15 cellular contexts compared by ENCODE assay signal in the genomic region with DNA sequence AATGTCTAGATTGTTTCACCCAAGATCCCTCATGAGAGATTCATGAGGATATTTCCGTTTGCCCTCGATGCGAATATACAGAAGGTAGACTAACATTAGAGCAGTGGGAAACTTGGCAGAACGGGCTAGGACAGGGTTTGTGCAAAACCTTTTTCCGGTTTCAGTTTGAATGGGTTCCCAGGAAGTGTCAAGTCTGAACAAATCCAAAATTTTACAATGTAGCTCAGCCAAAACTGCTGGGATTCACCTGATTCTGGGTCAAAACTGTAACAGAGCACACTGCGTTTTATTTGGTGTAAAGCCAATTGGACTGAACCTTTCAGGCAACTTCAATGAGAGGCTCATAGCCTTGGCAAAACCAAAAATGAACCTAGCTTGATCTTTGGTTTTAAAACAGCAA.
DNase-seq lines count a peak whose midpoint lies in the region; ATAC-seq and TF ChIP-seq lines count a peak whose summit lies in the region.
"Had no signal": no experiment of that assay in that cellular context is flagged by ENCODE, and none has a peak within 500 bp of the region (broad histone marks: within the 10 kb centered on the region; RNA-seq: fewer than 3 reads in every experiment).

No MANE protein-coding gene starts in this region.

- peak overlapping the region; percentile 8 for H3K27ac ChIP-seq in left ventricle myocardium inferior (replicated peaks)
- H3K27ac ChIP-seq in thoracic aorta = no peak overlapping the region
- H3K27ac ChIP-seq: BLaER1 treated with 17β-estradiol and CSF1 and Interleukin-3, amounts not matched to agents 10 nM and 100 nM had no signal

- H3K9me3 ChIP-seq in left ventricle myocardium inferior (replicated peaks) (no peaks in the 10 kb centered on the region), thoracic aorta (no peaks in the 10 kb centered on the region)
- H3K9me3 ChIP-seq: BLaER1 treated with 17β-estradiol and CSF1 and Interleukin-3, amounts not matched to agents 10 nM and 100 nM had no signal

- H3K36me3 Mint-ChIP-seq in natural killer cell = no peaks in the 10 kb centered on the region

- no peak overlapping the region for H3K27ac Mint-ChIP-seq in natural killer cell
- H3K27ac Mint-ChIP-seq: CD8-positive, alpha-beta memory T cell had no signal

- no peak for TF ChIP-seq CTCF in left ventricle myocardium inferior (IDR thresholded peaks at IDR 0.05; ENCODE audit: borderline replicate concordance)
- no peak for TF ChIP-seq CTCF in fibroblast of villous mesenchyme (IDR thresholded peaks at IDR 0.05; ENCODE audit: insufficient read depth, low read depth, low read length)
- TF ChIP-seq CTCF in thoracic aorta (IDR thresholded peaks at IDR 0.05) = no peak
- TF ChIP-seq CTCF in natural killer cell (IDR thresholded peaks at IDR 0.05) = no peak

- H3K4me3 ChIP-seq in left ventricle myocardium inferior (no peak overlapping the region), fibroblast of villous mesenchyme (ENCODE audit: low read depth, low read length) (no peak overlapping the region), thoracic aorta (peak overlapping the region; percentile 2)
- H3K4me3 ChIP-seq: BLaER1 treated with 17β-estradiol and CSF1 and Interleukin-3, amounts not matched to agents 10 nM and 100 nM had no signal

- H3K27me3 ChIP-seq in left ventricle myocardium inferior (ENCODE audit: low read depth) (no peaks in the 10 kb centered on the region), thoracic aorta (replicated peaks; ENCODE audit: insufficient read depth) (no peaks in the 10 kb centered on the region)
- H3K27me3 ChIP-seq: BLaER1 treated with 17β-estradiol and CSF1 and Interleukin-3, amounts not matched to agents 10 nM and 100 nM had no signal

- no peak overlapping the region for H3K4me3 Mint-ChIP-seq in natural killer cell
- H3K4me3 Mint-ChIP-seq: CD8-positive, alpha-beta memory T cell had no signal

- ATAC-seq in left cardiac atrium = no peak
- no peak for ATAC-seq in thoracic aorta (ENCODE audit: insufficient number of reproducible peaks, low FRiP score, low read depth)
- no peak for ATAC-seq in HG02884 (IDR thresholded peaks at IDR 0.05; ENCODE audit: unreplicated experiment)
- no peak for ATAC-seq in GM19467 (IDR thresholded peaks at IDR 0.05; ENCODE audit: unreplicated experiment)
- ATAC-seq in natural killer cell = no peak

- no peaks in the 10 kb centered on the region for H3K4me1 Mint-ChIP-seq in natural killer cell
- H3K4me1 Mint-ChIP-seq: CD8-positive, alpha-beta memory T cell had no signal

- DNase-seq in left ventricle myocardium inferior = no peak
- DNase-seq in left cardiac atrium = no peak
- DNase-seq in fibroblast of villous mesenchyme (ENCODE audit: low read depth) = peak; percentile 12
- DNase-seq in midbrain (lab: John Stamatoyannopoulos, UW) = peak; percentile 56
- no peak for DNase-seq in thoracic aorta (ENCODE audit: low spot score)
- DNase-seq in natural killer cell = no peak
- DNase-seq: CD8-positive, alpha-beta memory T cell; DMS79 treated with DMSO at 0.1 percent for 48 hours; KBM-7; NCI-H1417 treated with DMSO at 0.1 percent for 48 hours; NCI-H1930; NCI-H69 had no signal

- H3K27me3 Mint-ChIP-seq in natural killer cell (ENCODE audit: low read depth in 2 of 2) = no peaks in the 10 kb centered on the region
- H3K27me3 Mint-ChIP-seq: CD8-positive, alpha-beta memory T cell had no signal

- H3K4me1 ChIP-seq in left ventricle myocardium inferior = no peaks in the 10 kb centered on the region
- peaks cover 0 to 13% of the 10 kb centered on the region in 2 donors for H3K4me1 ChIP-seq in thoracic aorta (ENCODE audit: control insufficient read depth in 1 of 2, low read depth in 2 of 2)
- H3K4me1 ChIP-seq: BLaER1 treated with 17β-estradiol and CSF1 and Interleukin-3, amounts not matched to agents 10 nM and 100 nM had no signal

- no peaks in the 10 kb centered on the region for H3K36me3 ChIP-seq in left ventricle myocardium inferior
- no peaks in the 10 kb centered on the region for H3K36me3 ChIP-seq in thoracic aorta
- H3K36me3 ChIP-seq: BLaER1 treated with 17β-estradiol and CSF1 and Interleukin-3, amounts not matched to agents 10 nM and 100 nM had no signal

- intact Hi-C loops in left ventricle myocardium inferior (cut with micrococcal nuclease) (no loop called here), left cardiac atrium (cut with DNase I) (no loop called here), natural killer cell (cut with micrococcal nuclease) (no loop called here)

- peaks cover 2 to 3% of the 10 kb centered on the region in 2 donors for H3K9me3 Mint-ChIP-seq in natural killer cell
- H3K9me3 Mint-ChIP-seq: CD8-positive, alpha-beta memory T cell had no signal

Comparison
In these comparisons a context has a peak if more than half of its experiments do, and no peak if none do; other contexts are left out.
1. DNase-seq: peak in fibroblast of villous mesenchyme (single experiment) and midbrain (single experiment); none in left ventricle myocardium inferior (single experiment), left cardiac atrium (single experiment), thoracic aorta (single experiment) and natural killer cell (single experiment).